In genomic region chr1:15681346-15682290, GRCh38 we compare ENCODE assay signal across 2 cellular contexts.
TF ChIP-seq lines count a peak whose summit lies in the region.

No MANE protein-coding gene starts in this region.

TF ChIP-seq in GM23338, 12 proteins besides CTCF, POLR2A, EP300 and RAD21 (continued from another document):
- TF ChIP-seq REST (IDR thresholded peaks at IDR 0.05; ENCODE audit: unreplicated experiment) (no peak), ETS1 (IDR thresholded peaks at IDR 0.05) (no peak), POLR2AphosphoS5 (IDR thresholded peaks at IDR 0.05; ENCODE audit: low read depth) (no peak), ZNF331 (CRISPR knock-in tag; IDR thresholded peaks at IDR 0.05; ENCODE audit: low read depth) (no peak), ZNF462 (CRISPR knock-in tag; IDR thresholded peaks at IDR 0.05) (no peak), CREB1 (CRISPR knock-in tag; IDR thresholded peaks at IDR 0.05; ENCODE audit: low read depth) (no peak), ZNF114 (CRISPR knock-in tag; IDR thresholded peaks at IDR 0.05) (no peak), JUNB (IDR thresholded peaks at IDR 0.05; ENCODE audit: unreplicated experiment) (no peak), NANOG (IDR thresholded peaks at IDR 0.05; ENCODE audit: borderline replicate concordance) (no peak)

TF ChIP-seq in WTC11, 78 proteins besides CTCF, POLR2A, EP300 and RAD21 (continued from another document):
- TF ChIP-seq HMGXB4 (CRISPR knock-in tag; IDR thresholded peaks at IDR 0.05) = no peak
- no peak for TF ChIP-seq MAX (CRISPR knock-in tag; IDR thresholded peaks at IDR 0.05)
- TF ChIP-seq USF2 (CRISPR knock-in tag; IDR thresholded peaks at IDR 0.05) = no peak
- no peak for TF ChIP-seq ZNF121 (CRISPR knock-in tag; IDR thresholded peaks at IDR 0.05)
